Comparison of ENCODE assay signal across 14 cellular contexts in genomic region chr1:160340866-160341265, GRCh38. TPM values are rescaled to one million over a fixed set of nuclear protein-coding genes. Genes with fewer than 3 reads are reported as not detected.
DNase-seq lines count a peak whose midpoint lies in the region; ATAC-seq, FAIRE-seq and TF ChIP-seq lines count a peak whose summit lies in the region.
"Had no signal": no experiment of that assay in that cellular context is flagged by ENCODE, and none has a peak within 500 bp of the region (broad histone marks: within the 10 kb centered on the region; RNA-seq: fewer than 3 reads in every experiment).

No MANE protein-coding gene starts in this region.

- H3K27ac ChIP-seq in BLaER1 treated with 17β-estradiol and CSF1 and Interleukin-3, amounts not matched to agents 10 nM and 100 nM, result no peak overlapping the region
- no peak overlapping the region for H3K27ac ChIP-seq in IMR-90 (ENCODE audit: insufficient read depth, low read length)
- peak overlapping the region; percentile 5 for H3K27ac ChIP-seq in naive thymus-derived CD4-positive, alpha-beta T cell (ENCODE audit: low read depth, low read length)
- H3K27ac ChIP-seq: tibial nerve had no signal

- no peak overlapping the region for H3K18ac ChIP-seq in IMR-90 (ENCODE audit: low read depth, low read length)

- CTCF ChIA-PET in IMR-90 (lab: Yijun Ruan, JAX), result interaction anchor here (1.1 kb wide), 1 partner anchor 450 kb away, joined by 4 read pairs; no protein-coding TSS in a partner anchor
- CTCF ChIA-PET in naive thymus-derived CD4-positive, alpha-beta T cell (lab: Charles Lee), result no interaction called here

- dilution Hi-C loops in IMR-90 (cut with HindIII; ENCODE audit: low sequenced_read_pairs, unreplicated experiment), result no loop called here

- H4K8ac ChIP-seq in IMR-90 (ENCODE audit: low read depth in 2 of 2, low read length in 2 of 2), result no peak overlapping the region

- no peaks in the 10 kb centered on the region for H3K27me3 Mint-ChIP-seq in naive thymus-derived CD4-positive, alpha-beta T cell

- H3K9me1 ChIP-seq in IMR-90 (ENCODE audit: insufficient read depth, low read length), result no peaks in the 10 kb centered on the region

- ATAC-seq in IMR-90 (ENCODE audit: low read depth) (no peak), HG03280 (IDR thresholded peaks at IDR 0.05; ENCODE audit: unreplicated experiment) (no peak)
- ATAC-seq in naive thymus-derived CD4-positive, alpha-beta T cell, result no peak
- ATAC-seq: gastrocnemius medialis had no signal

- peaks cover 36 to 64% (median 46%) of the 10 kb centered on the region in 10 experiments for H3K4me1 ChIP-seq in BLaER1 treated with 17β-estradiol and CSF1 and Interleukin-3, amounts not matched to agents 10 nM and 100 nM
- peaks cover 3% of the 10 kb centered on the region for H3K4me1 ChIP-seq in IMR-90 (ENCODE audit: control insufficient read depth, insufficient read depth, low read length)
- peaks cover 23 to 24% of the 10 kb centered on the region in 2 donors for H3K4me1 ChIP-seq in naive thymus-derived CD4-positive, alpha-beta T cell (ENCODE audit: control insufficient read depth in 2 of 2, insufficient read depth in 2 of 2, low read length in 2 of 2)

- H2BK15ac ChIP-seq in IMR-90 (ENCODE audit: low read depth, low read length), result no peak overlapping the region

- no peak overlapping the region for H3K4ac ChIP-seq in IMR-90 (ENCODE audit: low read depth, low read length)

- no peaks in the 10 kb centered on the region for H3K27me3 ChIP-seq in BLaER1 treated with 17β-estradiol and CSF1 and Interleukin-3, amounts not matched to agents 10 nM and 100 nM
- H3K27me3 ChIP-seq in IMR-90 (ENCODE audit: control insufficient read depth, insufficient read depth, low read length) (no peaks in the 10 kb centered on the region), bronchial epithelial cell (ENCODE audit: control insufficient read depth, insufficient read depth, low read length) (no peaks in the 10 kb centered on the region)
- H3K27me3 ChIP-seq in naive thymus-derived CD4-positive, alpha-beta T cell (ENCODE audit: control insufficient read depth in 2 of 2, insufficient read depth in 2 of 2, low read length in 2 of 2), result no peaks in the 10 kb centered on the region
- H3K27me3 ChIP-seq: gastrocnemius medialis, tibial nerve had no signal

- no peak overlapping the region for H2AK9ac ChIP-seq in IMR-90 (replicated peaks; ENCODE audit: low read depth, low read length, poor library complexity)

- peaks cover 9 to 59% of the 10 kb centered on the region in 2 experiments; a peak in 3 of 4 replicates for H3K79me1 ChIP-seq in IMR-90 (ENCODE audit: low read depth in 1 of 2, low read length in 2 of 2)

- H3K9me3 Mint-ChIP-seq in naive thymus-derived CD4-positive, alpha-beta T cell, result peaks cover 0 to 2% (median 0%) of the 10 kb centered on the region in 11 donors

- POLR2A ChIA-PET in IMR-90 (lab: Charles Lee; ENCODE audit: unreplicated experiment), result interaction anchor here (0.6 kb wide), 1 partner anchor 22 kb away, joined by 5 read pairs; no protein-coding TSS in a partner anchor
- POLR2A ChIA-PET in naive thymus-derived CD4-positive, alpha-beta T cell (lab: Charles Lee), result interaction anchor here (0.6 to 1.2 kb wide), 2 partner anchors 31 to 56 kb away, joined by 3 read pairs; partner anchors contain the start of gene PEX19

- H3K36me3 Mint-ChIP-seq in naive thymus-derived CD4-positive, alpha-beta T cell, result peaks cover 15 to 28% (median 20%) of the 10 kb centered on the region in 5 donors

- DNase-seq in IMR-90 (no peak), bronchial epithelial cell (ENCODE audit: low read depth) (peak; percentile 18), Ammon's horn (ENCODE audit: low spot score) (no peak), GM13977 (ENCODE audit: low spot score) (no peak)
- no peak for DNase-seq in naive thymus-derived CD4-positive, alpha-beta T cell
- no peak for DNase-seq in stimulated activated CD4-positive, alpha-beta T cell treated with anti-CD3 and anti-CD28 coated beads, Interleukin-1b, Interleukin-23, amount 100 ng/mL, for 48 hours
- DNase-seq: DMS53, gastrocnemius medialis, NCI-H1436 had no signal

- FAIRE-seq in bronchial epithelial cell (lab: Jason Lieb, UNC), result no peak

- WGBS in IMR-90 (ENCODE audit: extremely low coverage in 2 of 2, insufficient read length in 1 of 2), 2 experiments, result no CpG with 5 or more reads among the region's 2 CpGs

- peaks cover 8 to 63% (median 40%) of the 10 kb centered on the region in 11 experiments; a peak in 17 of 22 replicates for H4K20me1 ChIP-seq in BLaER1 treated with 17β-estradiol and CSF1 and Interleukin-3, amounts not matched to agents 10 nM and 100 nM
- H4K20me1 ChIP-seq in IMR-90 (ENCODE audit: insufficient read depth, low read length), result peaks cover 50% of the 10 kb centered on the region

- no peaks in the 10 kb centered on the region for H3K9me3 ChIP-seq in BLaER1 treated with 17β-estradiol and CSF1 and Interleukin-3, amounts not matched to agents 10 nM and 100 nM (replicated peaks in 1 of 11)
- H3K9me3 ChIP-seq in IMR-90 (ENCODE audit: control insufficient read depth, insufficient read depth, low read length), result no peaks in the 10 kb centered on the region
- no peaks in the 10 kb centered on the region for H3K9me3 ChIP-seq in naive thymus-derived CD4-positive, alpha-beta T cell (ENCODE audit: control insufficient read depth in 2 of 3, low read length in 3 of 3)
- H3K9me3 ChIP-seq: gastrocnemius medialis, HAP-1, tibial nerve had no signal

- H2AFZ ChIP-seq in IMR-90 (replicated peaks; ENCODE audit: low read length, poor library complexity), result no peak overlapping the region

- H2AK5ac ChIP-seq in IMR-90 (ENCODE audit: low read depth, low read length), result no peak overlapping the region

- TF ChIP-seq CTCF in IMR-90 (conservative IDR thresholded peaks at IDR 0.05; ENCODE audit: low read depth, low read length) (no peak), bronchial epithelial cell (IDR thresholded peaks at IDR 0.05; ENCODE audit: insufficient read depth, low read length, severe bottlenecking) (no peak), GM13977 (IDR thresholded peaks at IDR 0.05; ENCODE audit: extremely low read depth, insufficient read depth, missing control alignments) (no peak)

- no peak overlapping the region for H2BK5ac ChIP-seq in IMR-90 (ENCODE audit: low read depth, low read length, poor library complexity, severe bottlenecking)

- H3K36me3 ChIP-seq in BLaER1 treated with 17β-estradiol and CSF1 and Interleukin-3, amounts not matched to agents 10 nM and 100 nM, result peaks cover 56 to 68% (median 63%) of the 10 kb centered on the region in 11 experiments
- H3K36me3 ChIP-seq in IMR-90 (ENCODE audit: control insufficient read depth, insufficient read depth, low read length) (peaks cover 19% of the 10 kb centered on the region), bronchial epithelial cell (ENCODE audit: control insufficient read depth, insufficient read depth, low read length) (peaks cover 11% of the 10 kb centered on the region)
- peaks cover 20 to 38% (median 24%) of the 10 kb centered on the region in 3 experiments for H3K36me3 ChIP-seq in naive thymus-derived CD4-positive, alpha-beta T cell (ENCODE audit: control insufficient read depth in 2 of 3, insufficient read depth in 3 of 3, low read length in 3 of 3)

- H3K27ac Mint-ChIP-seq in naive thymus-derived CD4-positive, alpha-beta T cell, result peak overlapping the region; percentile 1 to 100 (median 36)

- H2BK120ac ChIP-seq in IMR-90 (ENCODE audit: low read depth, low read length), result no peak overlapping the region

- no TSS peak for BruUV-seq in IMR-90 (replicated peaks; lab: Mats Ljungman, UMichigan)

- peak overlapping the region; percentile 5 to 100 (median 100) for H3K4me3 Mint-ChIP-seq in naive thymus-derived CD4-positive, alpha-beta T cell

- H4K5ac ChIP-seq in IMR-90 (ENCODE audit: low read depth, low read length), result no peak overlapping the region

- no peak overlapping the region for H2BK20ac ChIP-seq in IMR-90 (ENCODE audit: low read depth, low read length)

- TF ChIP-seq POLR2A in IMR-90 (IDR thresholded peaks at IDR 0.05; ENCODE audit: low read depth, low read length), result no peak

- H3K56ac ChIP-seq in IMR-90 (ENCODE audit: extremely low read depth, insufficient read depth, low read length), result no peak overlapping the region

- peak overlapping the region; percentile 41 to 96 (median 91); a peak in 21 of 22 replicates for H3K4me2 ChIP-seq in BLaER1 treated with 17β-estradiol and CSF1 and Interleukin-3, amounts not matched to agents 10 nM and 100 nM
- peak overlapping the region; percentile 63 for H3K4me2 ChIP-seq in IMR-90 (ENCODE audit: low read depth, low read length)

- intact Hi-C loops in IMR-90 (cut with micrococcal nuclease), result no loop called here
- intact Hi-C loops in naive thymus-derived CD4-positive, alpha-beta T cell (cut with micrococcal nuclease), result loop anchor here in 1 of 2 donors (5.0 to 10.0 kb wide), 5 partner anchors 201 to 794 kb away; partner anchors contain the start of genes DEDD, PIGM, TAGLN2 and USF1

- peak overlapping the region in 3 of 10 experiments; percentile 82 to 99 (median 89); a peak in 3 of 20 replicates for H3K4me3 ChIP-seq in BLaER1 treated with 17β-estradiol and CSF1 and Interleukin-3, amounts not matched to agents 10 nM and 100 nM
- H3K4me3 ChIP-seq in IMR-90 (ENCODE audit: insufficient read depth, low read depth, low read length), result no peak overlapping the region
- H3K4me3 ChIP-seq in bronchial epithelial cell (ENCODE audit: low read depth, low read length), result no peak overlapping the region
- H3K4me3 ChIP-seq in naive thymus-derived CD4-positive, alpha-beta T cell (ENCODE audit: low read length), result no peak overlapping the region
- H3K4me3 ChIP-seq: tibial nerve had no signal

- TF ChIP-seq RAD21 in IMR-90 (IDR thresholded peaks at IDR 0.05; ENCODE audit: low read length), result no peak

- peak overlapping the region; percentile 48; the same call in 1 of the 2 replicates for H3K23ac ChIP-seq in IMR-90 (ENCODE audit: low read depth, low read length)

- H3K9ac ChIP-seq in BLaER1 treated with 17β-estradiol and CSF1 and Interleukin-3, amounts not matched to agents 10 nM and 100 nM, result peak overlapping the region in 7 of 11 experiments; percentile 3 to 99 (median 12); a peak in 6 of 22 replicates
- peak overlapping the region; percentile 23; the same call in 1 of the 2 replicates for H3K9ac ChIP-seq in IMR-90 (ENCODE audit: low read depth, low read length)

- no peak overlapping the region for H4K91ac ChIP-seq in IMR-90 (ENCODE audit: insufficient read depth, low read depth, low read length)

- H3K14ac ChIP-seq in IMR-90 (replicated peaks; ENCODE audit: low read depth, low read length), result no peak overlapping the region

- in situ Hi-C loops in IMR-90 (cut with MboI; ENCODE audit: low sequenced_read_pairs) (no loop called here), GM13977 (cut with MboI; ENCODE audit: low pct_unique_long_range_greater_than_20kb, low sequenced_read_pairs, unreplicated experiment) (no loop called here)

- H3K4me1 Mint-ChIP-seq in naive thymus-derived CD4-positive, alpha-beta T cell, result peaks cover 25 to 69% (median 56%) of the 10 kb centered on the region in 7 donors

RNA-seq across cellular contexts. Expression of gene COPA, which starts 2.2 kb away (rescaled TPM):
- total RNA-seq in IMR-90 (2012; rRNA removed) (377 and 436 TPM in 2 replicates), bronchial epithelial cell (134 and 136 TPM in 2 replicates)
- polyA plus RNA-seq in IMR-90 (2012; rRNA removed), result 201 and 204 TPM in 2 replicates
- 82.2 and 103 TPM in 2 replicates for polyA plus RNA-seq in IMR-90 (2012; cell fraction: cytosol; rRNA removed)
- polyA plus RNA-seq in IMR-90 (2012; cell fraction: nucleus; rRNA removed; ENCODE audit: low replicate concordance), result 78.3 and 211 TPM in 2 replicates
- total RNA-seq in naive thymus-derived CD4-positive, alpha-beta T cell, result 100 to 1,000 TPM; 104 to 151 (median 118) TPM
- polyA plus RNA-seq in naive thymus-derived CD4-positive, alpha-beta T cell, result 100 to 1,000 TPM; 101 to 156 TPM

RNA-seq across cellular contexts. Expression of gene NCSTN, which starts 2.3 kb away (rescaled TPM):
- total RNA-seq in IMR-90 (2012; rRNA removed) (46.7 and 60.2 TPM in 2 replicates), bronchial epithelial cell (27.9 and 36.7 TPM in 2 replicates)
- 182 and 194 TPM in 2 replicates for polyA plus RNA-seq in IMR-90 (2012; rRNA removed)
- polyA plus RNA-seq in IMR-90 (2012; cell fraction: cytosol; rRNA removed), result 91.0 and 111 TPM in 2 replicates
- 133 and 187 TPM in 2 replicates for polyA plus RNA-seq in IMR-90 (2012; cell fraction: nucleus; rRNA removed; ENCODE audit: low replicate concordance)
- total RNA-seq in naive thymus-derived CD4-positive, alpha-beta T cell, result 10 to 100 TPM; 68.4 to 91.1 (median 73.5) TPM
- 10 to 100 TPM; 69.2 to 85.3 TPM for polyA plus RNA-seq in naive thymus-derived CD4-positive, alpha-beta T cell

RNA-seq across cellular contexts. Expression of gene NHLH1, which starts 26.0 kb away (rescaled TPM):
- not detected in 2 replicates for total RNA-seq in IMR-90 (2012; rRNA removed)
- 0.14 and 0.26 TPM in 2 replicates for polyA plus RNA-seq in IMR-90 (2012; rRNA removed)
- 0.02 and 0.04 TPM in 2 replicates for polyA plus RNA-seq in IMR-90 (2012; cell fraction: cytosol; rRNA removed)
- polyA plus RNA-seq in IMR-90 (2012; cell fraction: nucleus; rRNA removed; ENCODE audit: low replicate concordance), result 0.73 and 0.82 TPM in 2 replicates
- not detected in 2 replicates for total RNA-seq in bronchial epithelial cell
- under 1 TPM; 0.11 to 0.58 (median 0.42) TPM for total RNA-seq in naive thymus-derived CD4-positive, alpha-beta T cell
- polyA plus RNA-seq in naive thymus-derived CD4-positive, alpha-beta T cell, result not detected
- total RNA-seq: mononuclear cell, tibial nerve had no signal

RNA-seq across cellular contexts. Expression of gene PEX19, which starts 55.9 kb away (rescaled TPM):
- total RNA-seq in IMR-90 (2012; rRNA removed), result 43.3 and 67.7 TPM in 2 replicates
- polyA plus RNA-seq in IMR-90 (2012; rRNA removed), result 37.7 and 44.5 TPM in 2 replicates
- polyA plus RNA-seq in IMR-90 (2012; cell fraction: cytosol; rRNA removed), result 17.5 and 21.9 TPM in 2 replicates
- polyA plus RNA-seq in IMR-90 (2012; cell fraction: nucleus; rRNA removed; ENCODE audit: low replicate concordance), result 14.2 and 38.0 TPM in 2 replicates
- 32.4 and 41.0 TPM in 2 replicates for total RNA-seq in bronchial epithelial cell
- 10 to 100 TPM; 37.9 to 66.1 (median 49.2) TPM for total RNA-seq in naive thymus-derived CD4-positive, alpha-beta T cell
- polyA plus RNA-seq in naive thymus-derived CD4-positive, alpha-beta T cell, result 10 to 100 TPM; 55.6 to 56.4 TPM

RNA-seq across cellular contexts. Expression of gene VANGL2, which starts 59.5 kb away (rescaled TPM):
- total RNA-seq in IMR-90 (2012; rRNA removed) (0.28 and 0.36 TPM in 2 replicates), bronchial epithelial cell (1.6 and 2.3 TPM in 2 replicates)
- 3.2 and 3.6 TPM in 2 replicates for polyA plus RNA-seq in IMR-90 (2012; rRNA removed)
- polyA plus RNA-seq in IMR-90 (2012; cell fraction: cytosol; rRNA removed), result 1.3 and 2.4 TPM in 2 replicates
- polyA plus RNA-seq in IMR-90 (2012; cell fraction: nucleus; rRNA removed; ENCODE audit: low replicate concordance), result 6.1 and 8.1 TPM in 2 replicates
- under 1 TPM in 2 of 5 experiments, not detected in 3; 0.05 to 0.13 TPM for total RNA-seq in naive thymus-derived CD4-positive, alpha-beta T cell
- polyA plus RNA-seq in naive thymus-derived CD4-positive, alpha-beta T cell, result not detected
